In genomic region chr9:15249042-15249818, GRCh38 we compare ENCODE assay signal across 11 cellular contexts. TPM values are rescaled to one million over a fixed set of nuclear protein-coding genes. Genes with fewer than 3 reads are reported as not detected.
DNase-seq lines count a peak whose midpoint lies in the region; ATAC-seq and TF ChIP-seq lines count a peak whose summit lies in the region.
"Had no signal": no experiment of that assay in that cellular context is flagged by ENCODE, and none has a peak within 500 bp of the region (broad histone marks: within the 10 kb centered on the region; RNA-seq: fewer than 3 reads in every experiment).

No MANE protein-coding gene starts in this region.

- H3K9me3 ChIP-seq in SJSA1 (replicated peaks), result no peaks in the 10 kb centered on the region
- H3K9me3 ChIP-seq in MG63, result no peaks in the 10 kb centered on the region

- ATAC-seq in HG02981 (IDR thresholded peaks at IDR 0.05; ENCODE audit: unreplicated experiment) (no peak), HG02763 (IDR thresholded peaks at IDR 0.05; ENCODE audit: unreplicated experiment) (no peak)
- ATAC-seq: natural killer cell treated with Interleukin-12 subunit alpha and Interleukin-12 subunit beta and Interleukin-15 and Interleukin-18, amount 100 ng/mL, for 72 hours had no signal

- intact Hi-C loops in posterior vena cava (cut with DNase I), result no loop called here

- peak overlapping the region; percentile 76 for H3K27ac ChIP-seq in SJSA1
- H3K27ac ChIP-seq: HL-60 had no signal

- H3K4me1 ChIP-seq in SJSA1 (replicated peaks), result peaks cover 38% of the 10 kb centered on the region

- H3K27me3 ChIP-seq in SJSA1 (replicated peaks) (no peaks in the 10 kb centered on the region), MG63 (no peaks in the 10 kb centered on the region)

- DNase-seq in ELF-1 (ENCODE audit: low read depth, low spot score) (peak; percentile 45), SJSA1 (ENCODE audit: low read depth in 1 of 2, low spot score in 2 of 2) (peak in 1 of 2 experiments; percentile 51), fibroblast of mammary gland (ENCODE audit: low read depth) (peak; percentile 79), posterior vena cava (ENCODE audit: low spot score) (peak; percentile 63), MG63 (no peak), nucleus accumbens (lab: John Stamatoyannopoulos, UW) (no peak)
- DNase-seq: GOT3 had no signal

- H3K36me3 ChIP-seq in SJSA1, result no peaks in the 10 kb centered on the region
- no peaks in the 10 kb centered on the region for H3K36me3 ChIP-seq in MG63

- no peak overlapping the region for H3K4me3 ChIP-seq in SJSA1
- H3K4me3 ChIP-seq in fibroblast of mammary gland (ENCODE audit: control insufficient read depth, low read depth, low read length), result no peak overlapping the region
- H3K4me3 ChIP-seq in MG63, result no peak overlapping the region

- TF ChIP-seq CTCF in fibroblast of mammary gland (conservative IDR thresholded peaks at IDR 0.05; ENCODE audit: control insufficient read depth, insufficient read depth, low read depth, low read length), result no peak

RNA-seq across cellular contexts. Expression of gene TTC39B, which starts 57.8 kb away (rescaled TPM):
- total RNA-seq in SJSA1 (2014; rRNA removed; shearing (Covaris generic)), result 2.7 and 5.9 TPM in 2 replicates
- total RNA-seq in posterior vena cava, result 10 to 100 TPM; 19.7 to 30.1 TPM
- 17.2 and 22.2 TPM in 2 replicates for total RNA-seq in MG63 (2014; rRNA removed; shearing (Covaris generic); ENCODE audit: low replicate concordance)

Comparison
In these comparisons a context has a peak if more than half of its experiments do, and no peak if none do; other contexts are left out.
1. DNase-seq: peak in ELF-1 (single experiment), fibroblast of mammary gland (single experiment) and posterior vena cava (single experiment); none in MG63 (single experiment) and nucleus accumbens (0 of 56).